8 cellular contexts compared by ENCODE assay signal in genomic region chr17:42928714-42929496, GRCh38. TPM values are rescaled to one million over a fixed set of nuclear protein-coding genes. Genes with fewer than 3 reads are reported as not detected.
DNase-seq lines count a peak whose midpoint lies in the region; ATAC-seq, FAIRE-seq and TF ChIP-seq lines count a peak whose summit lies in the region.

No MANE protein-coding gene starts in this region.

- H3K4me1 ChIP-seq in HUES6 (ENCODE audit: control insufficient read depth, insufficient read depth, low read length): peaks cover 7% of the 10 kb centered on the region; the same call in 1 of the 2 replicates
- H3K4me1 ChIP-seq in SJCRH30: no peaks in the 10 kb centered on the region

- H3K9ac ChIP-seq in HUES6 (ENCODE audit: low read length): peak overlapping the region; percentile 9

- no peaks in the 10 kb centered on the region for H3K9me3 ChIP-seq in HUES6 (ENCODE audit: control insufficient read depth, insufficient read depth, low read depth, low read length)
- H3K9me3 ChIP-seq in SJCRH30 (replicated peaks): no peaks in the 10 kb centered on the region

- no peak for DNase-seq in activated CD4-positive, CD25-positive, alpha-beta regulatory T cell (lab: John Stamatoyannopoulos, UW)
- DNase-seq in SJCRH30: peak; percentile 26 to 65
- DNase-seq in bronchial epithelial cell (ENCODE audit: low read depth): peak; percentile 86
- peak; percentile 87 for DNase-seq in kidney glomerular epithelial cell (lab: John Stamatoyannopoulos, UW)
- peak; percentile 20 for DNase-seq in stimulated activated CD4-positive, alpha-beta T cell treated with anti-CD3 and anti-CD28 coated beads, Interleukin-4, amount 100 ng/mL, for 24 hours
- no peak for DNase-seq in NCI-H2171 treated with DMSO at 0.1 percent for 48 hours (lab: John Stamatoyannopoulos, UW)

- H3K27ac ChIP-seq in HUES6 (ENCODE audit: low read depth, low read length): peak overlapping the region; percentile 28
- no peak overlapping the region for H3K27ac ChIP-seq in SJCRH30

- no peak for FAIRE-seq in bronchial epithelial cell (lab: Jason Lieb, UNC)

- no peaks in the 10 kb centered on the region for H3K27me3 ChIP-seq in HUES6 (ENCODE audit: control insufficient read depth, insufficient read depth, low read length)
- H3K27me3 ChIP-seq in SJCRH30: peaks cover 11% of the 10 kb centered on the region
- H3K27me3 ChIP-seq in bronchial epithelial cell (ENCODE audit: control insufficient read depth, insufficient read depth, low read length): no peaks in the 10 kb centered on the region

- H3K4me3 ChIP-seq in HUES6 (ENCODE audit: low read depth, low read length) (no peak overlapping the region), SJCRH30 (no peak overlapping the region), bronchial epithelial cell (ENCODE audit: low read depth, low read length) (no peak overlapping the region)

- peak; percentile 43 for TF ChIP-seq CTCF in bronchial epithelial cell (IDR thresholded peaks at IDR 0.05; ENCODE audit: insufficient read depth, low read length, severe bottlenecking)

- no peaks in the 10 kb centered on the region for H3K36me3 ChIP-seq in HUES6 (ENCODE audit: control insufficient read depth, insufficient read depth, low read length)
- no peaks in the 10 kb centered on the region for H3K36me3 ChIP-seq in SJCRH30
- H3K36me3 ChIP-seq in bronchial epithelial cell (ENCODE audit: control insufficient read depth, insufficient read depth, low read length): no peaks in the 10 kb centered on the region

- peak; percentile 73 to 77 for ATAC-seq in activated CD4-positive, CD25-positive, alpha-beta regulatory T cell treated with anti-CD3 and anti-CD28 coated beads, Interleukin-2, amount 50 U/mL, for 24 hours

RNA-seq across cellular contexts. Expression of gene G6PC1, which starts 28.3 kb away (rescaled TPM):
- total RNA-seq in SJCRH30 (2014; rRNA removed; shearing (Covaris generic)): not detected in 2 replicates
- total RNA-seq in bronchial epithelial cell: not detected in 2 replicates

RNA-seq across cellular contexts. Expression of gene AARSD1, which starts 35.3 kb away (rescaled TPM):
- total RNA-seq in SJCRH30 (2014; rRNA removed; shearing (Covaris generic)): 21.9 and 29.4 TPM in 2 replicates
- 18.3 and 24.7 TPM in 2 replicates for total RNA-seq in bronchial epithelial cell

RNA-seq across cellular contexts. Expression of gene PTGES3L, which starts 51.0 kb away (rescaled TPM):
- total RNA-seq in SJCRH30 (2014; rRNA removed; shearing (Covaris generic)): 5.5 TPM in 2 replicates
- under 0.01 and 0.13 TPM in 2 replicates for total RNA-seq in bronchial epithelial cell

RNA-seq across cellular contexts. Expression of gene RUNDC1, which starts 51.5 kb away (rescaled TPM):
- 10.8 and 11.9 TPM in 2 replicates for total RNA-seq in SJCRH30 (2014; rRNA removed; shearing (Covaris generic))
- 10.3 and 11.8 TPM in 2 replicates for total RNA-seq in bronchial epithelial cell

Comparison
In these comparisons a context has a peak if more than half of its experiments do, and no peak if none do; other contexts are left out.
1. DNase-seq: peak in SJCRH30 (2 of 2), bronchial epithelial cell (single experiment), kidney glomerular epithelial cell (single experiment) and stimulated activated CD4-positive, alpha-beta T cell treated with anti-CD3 and anti-CD28 coated beads, Interleukin-4, amount 100 ng/mL, for 24 hours (single experiment); none in activated CD4-positive, CD25-positive, alpha-beta regulatory T cell (0 of 4) and NCI-H2171 treated with DMSO at 0.1 percent for 48 hours (single experiment).